8 cellular contexts compared by ENCODE assay signal in the genomic region with DNA sequence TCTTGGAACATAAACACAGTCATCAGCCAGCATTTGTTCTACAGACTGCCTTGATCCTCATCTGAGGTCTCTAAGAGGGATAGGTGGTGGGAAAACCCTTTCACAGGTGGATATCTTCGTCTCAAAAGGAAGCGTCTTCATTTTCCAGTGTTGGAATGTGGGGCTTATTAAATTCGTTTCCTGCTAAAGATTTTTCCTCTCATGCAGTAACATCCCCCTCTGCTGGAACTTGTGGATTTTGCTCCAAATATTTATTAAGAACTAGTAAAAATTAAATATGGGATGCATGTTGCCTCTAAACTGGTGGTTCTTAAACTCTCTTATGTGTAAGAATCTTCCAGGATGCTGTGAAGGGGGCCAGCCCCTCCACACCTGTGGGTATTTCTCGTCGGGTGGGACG. TPM values are rescaled to one million over a fixed set of nuclear protein-coding genes. Genes with fewer than 3 reads are reported as not detected.
DNase-seq lines count a peak whose midpoint lies in the region; ATAC-seq, FAIRE-seq and TF ChIP-seq lines count a peak whose summit lies in the region.

No MANE protein-coding gene starts in this region.

- no peak for FAIRE-seq in bronchial epithelial cell (lab: Jason Lieb, UNC)

- peak; percentile 41 for TF ChIP-seq CTCF in bronchial epithelial cell (IDR thresholded peaks at IDR 0.05; ENCODE audit: insufficient read depth, low read length, severe bottlenecking)
- peak; percentile 54 to 61 (median 57) for TF ChIP-seq CTCF in nephron (IDR thresholded peaks at IDR 0.05; ENCODE audit: unreplicated experiment in 3 of 3)

- in situ Hi-C loops in Caki2 (cut with HindIII; ENCODE audit: low pct_unique_long_range_greater_than_20kb, low sequenced_read_pairs): no loop called here

- H3K4me3 ChIP-seq in bronchial epithelial cell (ENCODE audit: low read depth, low read length): no peak overlapping the region

- peaks cover 4% of the 10 kb centered on the region for H3K27me3 Mint-ChIP-seq in nephron (ENCODE audit: low read depth)
- H3K27me3 Mint-ChIP-seq in natural killer cell treated with Interleukin-12 subunit alpha and Interleukin-12 subunit beta and Interleukin-15 and Interleukin-18, amount 100 ng/mL, for 72 hours: peaks cover 24 to 38% of the 10 kb centered on the region in 2 donors

- H3K4me1 Mint-ChIP-seq in nephron: peaks cover 9% of the 10 kb centered on the region
- H3K4me1 Mint-ChIP-seq in natural killer cell treated with Interleukin-12 subunit alpha and Interleukin-12 subunit beta and Interleukin-15 and Interleukin-18, amount 100 ng/mL, for 72 hours (ENCODE audit: low read depth in 2 of 2): no peaks in the 10 kb centered on the region

- ATAC-seq in GM21717 (IDR thresholded peaks at IDR 0.05; ENCODE audit: unreplicated experiment): no peak
- ATAC-seq in activated naive CD4-positive, alpha-beta T cell treated with anti-CD3 and anti-CD28 coated beads, Interleukin-2, amount 50 U/mL, for 72 hours: no peak
- no peak for ATAC-seq in natural killer cell treated with Interleukin-12 subunit alpha and Interleukin-12 subunit beta and Interleukin-15 and Interleukin-18, amount 100 ng/mL, for 72 hours

- peaks cover 2% of the 10 kb centered on the region for H3K27me3 ChIP-seq in bronchial epithelial cell (ENCODE audit: control insufficient read depth, insufficient read depth, low read length)

- no peak overlapping the region for H3K27ac Mint-ChIP-seq in nephron
- H3K27ac Mint-ChIP-seq in activated naive CD4-positive, alpha-beta T cell treated with anti-CD3 and anti-CD28 coated beads, Interleukin-2, amount 50 U/mL, for 72 hours: no peak overlapping the region
- no peak overlapping the region for H3K27ac Mint-ChIP-seq in natural killer cell treated with Interleukin-12 subunit alpha and Interleukin-12 subunit beta and Interleukin-15 and Interleukin-18, amount 100 ng/mL, for 72 hours

- no peaks in the 10 kb centered on the region for H3K9me3 Mint-ChIP-seq in nephron
- no peaks in the 10 kb centered on the region for H3K9me3 Mint-ChIP-seq in activated naive CD4-positive, alpha-beta T cell treated with anti-CD3 and anti-CD28 coated beads, Interleukin-2, amount 50 U/mL, for 72 hours
- H3K9me3 Mint-ChIP-seq in natural killer cell treated with Interleukin-12 subunit alpha and Interleukin-12 subunit beta and Interleukin-15 and Interleukin-18, amount 100 ng/mL, for 72 hours: no peaks in the 10 kb centered on the region

- DNase-seq in Caki2 (ENCODE audit: low read depth): peak; percentile 22
- peak; percentile 39 for DNase-seq in NCI-H1092 treated with DMSO at 0.1 percent for 48 hours (lab: John Stamatoyannopoulos, UW)
- peak; percentile 60 for DNase-seq in bronchial epithelial cell (ENCODE audit: low read depth)
- no peak for DNase-seq in activated naive CD4-positive, alpha-beta T cell treated with anti-CD3 and anti-CD28 coated beads, Interleukin-2, amount 50 U/mL, for 72 hours (ENCODE audit: low spot score in 2 of 2)
- no peak for DNase-seq in C1 segment of cervical spinal cord (lab: John Stamatoyannopoulos, UW)
- DNase-seq in natural killer cell treated with Interleukin-12 subunit alpha and Interleukin-12 subunit beta and Interleukin-15 and Interleukin-18, amount 100 ng/mL, for 72 hours (ENCODE audit: low spot score): no peak

- no peaks in the 10 kb centered on the region for H3K36me3 Mint-ChIP-seq in nephron (ENCODE audit: low read depth)
- H3K36me3 Mint-ChIP-seq in activated naive CD4-positive, alpha-beta T cell treated with anti-CD3 and anti-CD28 coated beads, Interleukin-2, amount 50 U/mL, for 72 hours: no peaks in the 10 kb centered on the region
- no peaks in the 10 kb centered on the region for H3K36me3 Mint-ChIP-seq in natural killer cell treated with Interleukin-12 subunit alpha and Interleukin-12 subunit beta and Interleukin-15 and Interleukin-18, amount 100 ng/mL, for 72 hours

- no peak overlapping the region for H3K4me3 Mint-ChIP-seq in nephron
- no peak overlapping the region for H3K4me3 Mint-ChIP-seq in natural killer cell treated with Interleukin-12 subunit alpha and Interleukin-12 subunit beta and Interleukin-15 and Interleukin-18, amount 100 ng/mL, for 72 hours

- H3K36me3 ChIP-seq in bronchial epithelial cell (ENCODE audit: control insufficient read depth, insufficient read depth, low read length): no peaks in the 10 kb centered on the region

RNA-seq across cellular contexts. Expression of gene MLYCD, which starts 20.1 kb away (rescaled TPM):
- 2.6 and 3.3 TPM in 2 replicates for total RNA-seq in Caki2 (2014; rRNA removed; shearing (Covaris generic); ENCODE audit: low replicate concordance)
- total RNA-seq in bronchial epithelial cell: 2.4 and 2.6 TPM in 2 replicates
- total RNA-seq in activated naive CD4-positive, alpha-beta T cell treated with anti-CD3 and anti-CD28 coated beads, Interleukin-2, amount 50 U/mL, for 72 hours: 1 to 10 TPM; 2.3 to 3.3 TPM
- 1 to 10 TPM; 6.1 to 7.1 TPM for total RNA-seq in natural killer cell treated with Interleukin-12 subunit alpha and Interleukin-12 subunit beta and Interleukin-15 and Interleukin-18, amount 100 ng/mL, for 72 hours

Comparison
In these comparisons a context has a peak if more than half of its experiments do, and no peak if none do; other contexts are left out.
1. DNase-seq: peak in Caki2 (single experiment), NCI-H1092 treated with DMSO at 0.1 percent for 48 hours (single experiment) and bronchial epithelial cell (single experiment); none in activated naive CD4-positive, alpha-beta T cell treated with anti-CD3 and anti-CD28 coated beads, Interleukin-2, amount 50 U/mL, for 72 hours (0 of 2), C1 segment of cervical spinal cord (0 of 14) and natural killer cell treated with Interleukin-12 subunit alpha and Interleukin-12 subunit beta and Interleukin-15 and Interleukin-18, amount 100 ng/mL, for 72 hours (single experiment).